In the genomic region with DNA sequence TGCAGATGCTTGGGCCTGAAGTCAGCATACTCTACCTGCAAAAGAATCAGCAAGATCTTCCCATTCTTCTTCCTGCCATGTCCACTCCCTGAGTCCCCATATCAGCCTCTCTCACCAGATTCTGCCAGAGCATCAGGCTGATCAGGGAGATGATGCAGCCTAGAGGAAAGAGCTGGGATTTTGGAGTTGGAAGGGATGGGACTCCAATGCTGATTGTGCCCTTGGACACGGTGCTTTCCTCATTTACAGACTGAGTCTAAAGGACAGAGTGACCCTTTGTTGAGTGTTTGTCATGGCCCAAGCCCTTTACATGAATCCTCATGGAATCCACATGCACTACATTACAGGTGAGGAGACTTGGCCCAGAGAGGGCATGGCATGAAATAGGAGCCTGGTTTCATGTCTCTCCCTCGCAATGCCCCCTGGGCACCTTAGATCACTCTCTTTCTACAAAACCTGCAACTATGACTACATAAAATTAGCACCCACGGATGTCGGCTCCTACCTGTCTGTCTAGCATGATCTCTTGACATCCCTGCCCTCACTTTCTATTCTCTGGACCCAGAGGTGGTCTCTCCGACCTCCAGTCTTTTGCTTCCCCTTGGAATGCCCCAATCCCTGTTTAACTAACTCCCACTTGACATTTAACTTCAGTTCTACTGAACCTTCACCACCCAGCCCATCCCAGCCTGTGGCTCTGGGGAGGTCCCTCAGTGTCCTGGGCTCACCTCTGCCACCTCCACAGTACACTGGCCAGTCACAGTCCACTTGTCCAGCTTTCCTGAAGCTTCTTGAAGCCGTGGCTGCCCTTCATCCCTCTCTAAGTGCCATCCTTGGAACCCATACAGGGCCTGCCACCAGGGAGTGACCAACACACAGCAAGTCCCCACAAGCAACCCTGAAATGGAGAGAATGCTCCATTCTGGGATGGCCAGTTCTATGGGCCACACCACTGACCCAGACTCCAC, we compare ENCODE assay signal across 29 cellular contexts.
"Had no signal": no experiment of that assay in that cellular context is flagged by ENCODE, and none has a peak within 500 bp of the region (broad histone marks: within the 10 kb centered on the region; RNA-seq: fewer than 3 reads in every experiment).

No MANE protein-coding gene starts in this region.

- H3K36me3 Mint-ChIP-seq: activated naive CD4-positive, alpha-beta T cell treated with anti-CD3 and anti-CD28 coated beads, Interleukin-2, amount 10 ng/mL, durations not matched to agents 7 days and 5 days; activated naive CD8-positive, alpha-beta T cell treated with anti-CD3 and anti-CD28 coated beads, Interleukin-2, amount 10 ng/mL, durations not matched to agents 7 days and 5 days; brain; mesothelial cell of epicardium; naive thymus-derived CD4-positive, alpha-beta T cell; stimulated activated effector memory CD8-positive, alpha-beta T cell treated with anti-CD3 and anti-CD28 coated beads, Interleukin-12 subunit alpha, Interleukin-12 subunit beta, amount 100 ng/mL, for 72 hours; type B pancreatic cell had no signal

- ATAC-seq: activated CD4-positive, CD25-positive, alpha-beta regulatory T cell treated with anti-CD3 and anti-CD28 coated beads, Interleukin-2, amount 50 U/mL, for 24 hours; naive thymus-derived CD4-positive, alpha-beta T cell; sciatic nerve; stimulated activated effector memory CD8-positive, alpha-beta T cell treated with anti-CD3 and anti-CD28 coated beads, Interleukin-12 subunit alpha, Interleukin-12 subunit beta, amount 100 ng/mL, for 72 hours had no signal

- H3K4me1 Mint-ChIP-seq: activated naive CD4-positive, alpha-beta T cell treated with anti-CD3 and anti-CD28 coated beads, Interleukin-2, amount 10 ng/mL, durations not matched to agents 7 days and 5 days; activated naive CD8-positive, alpha-beta T cell treated with anti-CD3 and anti-CD28 coated beads, Interleukin-2, amount 10 ng/mL, durations not matched to agents 7 days and 5 days; brain; mesothelial cell of epicardium; naive thymus-derived CD4-positive, alpha-beta T cell; neural crest cell; stimulated activated effector memory CD8-positive, alpha-beta T cell treated with anti-CD3 and anti-CD28 coated beads, Interleukin-12 subunit alpha, Interleukin-12 subunit beta, amount 100 ng/mL, for 72 hours had no signal

- H3K27ac ChIP-seq: ascending aorta, epithelial cell of prostate, left ventricle myocardium inferior, skin epidermis, thoracic aorta, uterus, WERI-Rb-1 had no signal

- H3K4me3 Mint-ChIP-seq: activated naive CD4-positive, alpha-beta T cell treated with anti-CD3 and anti-CD28 coated beads, Interleukin-2, amount 10 ng/mL, durations not matched to agents 7 days and 5 days; activated naive CD8-positive, alpha-beta T cell treated with anti-CD3 and anti-CD28 coated beads, Interleukin-2, amount 10 ng/mL, durations not matched to agents 7 days and 5 days; activated T-cell treated with anti-CD3 and anti-CD28 coated beads, Interleukin-2, amount 50 U/mL, for 24 hours; brain; mesothelial cell of epicardium; naive thymus-derived CD4-positive, alpha-beta T cell; neural crest cell; stimulated activated effector memory CD8-positive, alpha-beta T cell treated with anti-CD3 and anti-CD28 coated beads, Interleukin-12 subunit alpha, Interleukin-12 subunit beta, amount 100 ng/mL, for 72 hours; stimulated activated naive CD8-positive, alpha-beta T cell treated with anti-CD3 and anti-CD28 coated beads, Interleukin-15, Interleukin-2, amounts not matched to agents 100 ng/mL and 50 ng/mL, for 24 hours; T-helper 1 cell treated with Interleukin-12 subunit alpha and Interleukin-12 subunit beta and Interleukin-4 antibody, amounts not matched to agents 30 μg/mL and 1 μg/mL, for 36 hours; type B pancreatic cell had no signal

- H3K36me3 ChIP-seq: ascending aorta, left ventricle myocardium inferior, thoracic aorta, uterus, WERI-Rb-1 had no signal

- H3K4me1 ChIP-seq: left ventricle myocardium inferior, uterus had no signal

- H3K27me3 ChIP-seq: ascending aorta, uterus had no signal

- H3K9me3 ChIP-seq: ascending aorta, left ventricle myocardium inferior, thoracic aorta, uterus had no signal

- H3K27ac Mint-ChIP-seq: activated naive CD4-positive, alpha-beta T cell treated with anti-CD3 and anti-CD28 coated beads, Interleukin-2, amount 10 ng/mL, durations not matched to agents 7 days and 5 days; activated naive CD8-positive, alpha-beta T cell treated with anti-CD3 and anti-CD28 coated beads, Interleukin-2, amount 10 ng/mL, durations not matched to agents 7 days and 5 days; activated T-cell treated with anti-CD3 and anti-CD28 coated beads, Interleukin-2, amount 50 U/mL, for 24 hours; brain; mesothelial cell of epicardium; naive thymus-derived CD4-positive, alpha-beta T cell; stimulated activated effector memory CD8-positive, alpha-beta T cell treated with anti-CD3 and anti-CD28 coated beads, Interleukin-12 subunit alpha, Interleukin-12 subunit beta, amount 100 ng/mL, for 72 hours; stimulated activated naive CD8-positive, alpha-beta T cell treated with anti-CD3 and anti-CD28 coated beads, Interleukin-15, Interleukin-2, amounts not matched to agents 100 ng/mL and 50 ng/mL, for 24 hours; T-helper 1 cell treated with Interleukin-12 subunit alpha and Interleukin-12 subunit beta and Interleukin-4 antibody, amounts not matched to agents 30 μg/mL and 1 μg/mL, for 36 hours; type B pancreatic cell had no signal

- DNase-seq: activated CD4-positive, alpha-beta T cell treated with anti-CD3 and anti-CD28 coated beads for 48 hours; activated CD4-positive, alpha-beta T cell treated with anti-CD3 and anti-CD28 coated beads, Interleukin-2, amount 50 U/mL, for 48 hours; activated CD8-positive, alpha-beta memory T cell treated with anti-CD3 and anti-CD28 coated beads, Interleukin-2, amount 50 U/mL, for 48 hours; activated gamma-delta T cell; activated naive CD4-positive, alpha-beta T cell treated with anti-CD3 and anti-CD28 coated beads, Interleukin-2, amount 10 ng/mL, durations not matched to agents 7 days and 5 days; activated naive CD8-positive, alpha-beta T cell treated with anti-CD3 and anti-CD28 coated beads, Interleukin-2, amount 10 ng/mL, durations not matched to agents 7 days and 5 days; activated T-cell treated with anti-CD3 and anti-CD28 coated beads, Interleukin-2, amount 50 U/mL, for 24 hours; cortex of kidney; left ventricle myocardium inferior; naive thymus-derived CD4-positive, alpha-beta T cell; occipital lobe; stimulated activated CD4-positive, alpha-beta T cell treated with anti-CD3 and anti-CD28 coated beads, Interleukin-4, amount 100 ng/mL, for 24 hours; SW 1271; T-helper 9 cell; uterus had no signal

- H3K9me3 Mint-ChIP-seq: activated naive CD4-positive, alpha-beta T cell treated with anti-CD3 and anti-CD28 coated beads, Interleukin-2, amount 10 ng/mL, durations not matched to agents 7 days and 5 days; activated naive CD8-positive, alpha-beta T cell treated with anti-CD3 and anti-CD28 coated beads, Interleukin-2, amount 10 ng/mL, durations not matched to agents 7 days and 5 days; activated T-cell treated with anti-CD3 and anti-CD28 coated beads, Interleukin-2, amount 50 U/mL, for 24 hours; brain; mesothelial cell of epicardium; naive thymus-derived CD4-positive, alpha-beta T cell; neural crest cell; stimulated activated effector memory CD8-positive, alpha-beta T cell treated with anti-CD3 and anti-CD28 coated beads, Interleukin-12 subunit alpha, Interleukin-12 subunit beta, amount 100 ng/mL, for 72 hours; stimulated activated naive CD8-positive, alpha-beta T cell treated with anti-CD3 and anti-CD28 coated beads, Interleukin-15, Interleukin-2, amounts not matched to agents 100 ng/mL and 50 ng/mL, for 24 hours; T-helper 1 cell treated with Interleukin-12 subunit alpha and Interleukin-12 subunit beta and Interleukin-4 antibody, amounts not matched to agents 30 μg/mL and 1 μg/mL, for 36 hours; type B pancreatic cell had no signal

- H3K4me3 ChIP-seq: ascending aorta, left ventricle myocardium inferior, skin epidermis, thoracic aorta, uterus had no signal
